In genomic region chr11:13334068-13334785, GRCh38 we compare ENCODE assay signal across 1 cellular context.
TF ChIP-seq lines count a peak whose summit lies in the region.

No MANE protein-coding gene starts in this region.

TF ChIP-seq in IMR-90, 13 proteins besides CTCF, POLR2A, EP300 and RAD21 (continued from another document):
- no peak for TF ChIP-seq MAZ (IDR thresholded peaks at IDR 0.05; ENCODE audit: borderline replicate concordance, low read depth, low read length)
- no peak for TF ChIP-seq BHLHE40 (IDR thresholded peaks at IDR 0.05; ENCODE audit: low read depth, low read length)
